In genomic region chr3:60742606-60743145, GRCh38 we compare ENCODE assay signal across 9 cellular contexts.
DNase-seq lines count a peak whose midpoint lies in the region; ATAC-seq and TF ChIP-seq lines count a peak whose summit lies in the region.
"Had no signal": no experiment of that assay in that cellular context is flagged by ENCODE, and none has a peak within 500 bp of the region (broad histone marks: within the 10 kb centered on the region; RNA-seq: fewer than 3 reads in every experiment).

No MANE protein-coding gene starts in this region.

- peak; percentile 83; the same call in 1 of the 2 replicates for TF ChIP-seq EP300 in Ishikawa (IDR thresholded peaks at IDR 0.05; ENCODE audit: borderline replicate concordance)

- no peak for DNase-seq in AG09319 (ENCODE audit: extremely low read depth, low read depth)
- DNase-seq in brain pericyte (ENCODE audit: low read depth, low spot score), result peak; percentile 22
- peak; percentile 28 for DNase-seq in iris pigment epithelial cell (ENCODE audit: low read depth)
- no peak for DNase-seq in stimulated activated CD4-positive, alpha-beta T cell treated with anti-CD3 and anti-CD28 coated beads, Interleukin-15, amount 100 ng/mL, for 24 hours
- no peak for DNase-seq in stimulated activated CD4-positive, alpha-beta T cell treated with anti-CD3 and anti-CD28 coated beads, Interleukin-12 subunit alpha, Interleukin-12 subunit beta, amount 100 ng/mL, for 4 hours
- no peak for DNase-seq in SW 1271 (lab: John Stamatoyannopoulos, UW)
- DNase-seq: NCI-H1436 had no signal

- ATAC-seq in GM18909 (IDR thresholded peaks at IDR 0.05; ENCODE audit: poor library complexity, unreplicated experiment), result no peak

- peak; percentile 61 for TF ChIP-seq RAD21 in Ishikawa (IDR thresholded peaks at IDR 0.05; ENCODE audit: low read depth)

- peak; percentile 15; the same call in 1 of the 2 replicates for TF ChIP-seq CTCF in AG09319 (IDR thresholded peaks at IDR 0.05; ENCODE audit: low read depth, low read length)

TF ChIP-seq in Ishikawa, 13 proteins besides CTCF, POLR2A, EP300 and RAD21:
- TF ChIP-seq, protein P1, sequence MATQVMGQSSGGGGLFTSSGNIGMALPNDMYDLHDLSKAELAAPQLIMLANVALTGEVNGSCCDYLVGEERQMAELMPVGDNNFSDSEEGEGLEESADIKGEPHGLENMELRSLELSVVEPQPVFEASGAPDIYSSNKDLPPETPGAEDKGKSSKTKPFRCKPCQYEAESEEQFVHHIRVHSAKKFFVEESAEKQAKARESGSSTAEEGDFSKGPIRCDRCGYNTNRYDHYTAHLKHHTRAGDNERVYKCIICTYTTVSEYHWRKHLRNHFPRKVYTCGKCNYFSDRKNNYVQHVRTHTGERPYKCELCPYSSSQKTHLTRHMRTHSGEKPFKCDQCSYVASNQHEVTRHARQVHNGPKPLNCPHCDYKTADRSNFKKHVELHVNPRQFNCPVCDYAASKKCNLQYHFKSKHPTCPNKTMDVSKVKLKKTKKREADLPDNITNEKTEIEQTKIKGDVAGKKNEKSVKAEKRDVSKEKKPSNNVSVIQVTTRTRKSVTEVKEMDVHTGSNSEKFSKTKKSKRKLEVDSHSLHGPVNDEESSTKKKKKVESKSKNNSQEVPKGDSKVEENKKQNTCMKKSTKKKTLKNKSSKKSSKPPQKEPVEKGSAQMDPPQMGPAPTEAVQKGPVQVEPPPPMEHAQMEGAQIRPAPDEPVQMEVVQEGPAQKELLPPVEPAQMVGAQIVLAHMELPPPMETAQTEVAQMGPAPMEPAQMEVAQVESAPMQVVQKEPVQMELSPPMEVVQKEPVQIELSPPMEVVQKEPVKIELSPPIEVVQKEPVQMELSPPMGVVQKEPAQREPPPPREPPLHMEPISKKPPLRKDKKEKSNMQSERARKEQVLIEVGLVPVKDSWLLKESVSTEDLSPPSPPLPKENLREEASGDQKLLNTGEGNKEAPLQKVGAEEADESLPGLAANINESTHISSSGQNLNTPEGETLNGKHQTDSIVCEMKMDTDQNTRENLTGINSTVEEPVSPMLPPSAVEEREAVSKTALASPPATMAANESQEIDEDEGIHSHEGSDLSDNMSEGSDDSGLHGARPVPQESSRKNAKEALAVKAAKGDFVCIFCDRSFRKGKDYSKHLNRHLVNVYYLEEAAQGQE (IDR thresholded peaks at IDR 0.05; ENCODE audit: low read depth), result no peak
- TF ChIP-seq FOXM1 (IDR thresholded peaks at IDR 0.05; ENCODE audit: borderline replicate concordance, low read depth) (0 out of 2 replicates have a peak, but pooled peaks have one; percentile 38), TEAD4 (IDR thresholded peaks at IDR 0.05) (peak; percentile 42)
- TF ChIP-seq, protein P2, sequence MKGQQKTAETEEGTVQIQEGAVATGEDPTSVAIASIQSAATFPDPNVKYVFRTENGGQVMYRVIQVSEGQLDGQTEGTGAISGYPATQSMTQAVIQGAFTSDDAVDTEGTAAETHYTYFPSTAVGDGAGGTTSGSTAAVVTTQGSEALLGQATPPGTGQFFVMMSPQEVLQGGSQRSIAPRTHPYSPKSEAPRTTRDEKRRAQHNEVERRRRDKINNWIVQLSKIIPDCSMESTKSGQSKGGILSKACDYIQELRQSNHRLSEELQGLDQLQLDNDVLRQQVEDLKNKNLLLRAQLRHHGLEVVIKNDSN (IDR thresholded peaks at IDR 0.05), result no peak

Comparison
In these comparisons a context has a peak if more than half of its experiments do, and no peak if none do; other contexts are left out.
1. DNase-seq: peak in brain pericyte (single experiment) and iris pigment epithelial cell (single experiment); none in AG09319 (single experiment), stimulated activated CD4-positive, alpha-beta T cell treated with anti-CD3 and anti-CD28 coated beads, Interleukin-15, amount 100 ng/mL, for 24 hours (single experiment), stimulated activated CD4-positive, alpha-beta T cell treated with anti-CD3 and anti-CD28 coated beads, Interleukin-12 subunit alpha, Interleukin-12 subunit beta, amount 100 ng/mL, for 4 hours (single experiment) and SW 1271 (0 of 2).